ENCODE assay signal across 23 cellular contexts in the genomic region with DNA sequence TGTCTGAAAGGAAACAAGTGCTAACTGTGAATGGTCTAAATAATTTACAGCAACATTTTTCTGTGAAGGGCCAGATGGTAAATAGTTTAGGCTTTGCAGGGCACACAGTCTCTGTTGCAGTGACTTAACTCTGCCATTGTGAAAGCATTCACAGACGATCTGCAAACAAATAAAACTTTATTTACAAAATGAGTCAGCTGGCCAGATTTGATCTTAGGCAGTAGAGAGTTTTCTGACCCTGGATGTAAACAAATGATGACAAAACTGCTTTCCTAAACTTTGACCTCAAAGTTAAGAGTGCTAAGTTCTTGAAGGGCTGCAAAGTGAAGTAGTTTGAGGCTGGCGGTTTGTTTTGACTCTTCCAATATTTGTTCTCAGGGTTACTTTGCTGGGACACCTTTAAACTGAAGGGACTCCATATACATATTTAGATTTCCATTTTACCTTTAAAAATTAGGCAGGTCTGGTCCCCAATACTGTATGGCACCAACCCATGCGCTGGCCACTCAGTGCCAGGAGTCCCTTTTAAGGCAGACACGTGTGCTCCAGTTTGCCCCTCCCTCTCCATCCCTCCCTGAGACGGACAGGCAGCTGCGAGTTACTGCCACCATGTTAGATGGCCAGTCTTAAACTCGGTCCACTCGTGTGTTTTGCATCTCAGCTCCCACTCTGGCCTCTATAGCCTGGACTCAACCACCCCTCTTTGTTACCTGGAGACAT. TPM values are rescaled to one million over a fixed set of nuclear protein-coding genes. Genes with fewer than 3 reads are reported as not detected.
DNase-seq lines count a peak whose midpoint lies in the region; TF ChIP-seq lines count a peak whose summit lies in the region.
"Had no signal": no experiment of that assay in that cellular context is flagged by ENCODE, and none has a peak within 500 bp of the region (broad histone marks: within the 10 kb centered on the region; RNA-seq: fewer than 3 reads in every experiment).

No MANE protein-coding gene starts in this region.

- DNase-seq in NCI-H345 (lab: John Stamatoyannopoulos, UW) (peak; percentile 7), NCI-H345 treated with DMSO at 0.1 percent for 48 hours (lab: John Stamatoyannopoulos, UW; ENCODE audit: unreplicated experiment) (no peak), NCI-H460 (ENCODE audit: extremely low read depth, low read depth) (peak; percentile 19), fibroblast of mammary gland (ENCODE audit: low read depth) (peak; percentile 8), renal cortical epithelial cell (ENCODE audit: low read depth) (peak; percentile 61), islet precursor cell (no peak), KBM-7 (no peak), hypothalamus (lab: John Stamatoyannopoulos, UW) (no peak)
- DNase-seq: 8988T; activated CD4-positive, alpha-beta T cell treated with anti-CD3 and anti-CD28 coated beads, Interleukin-2, amount 10 ng/mL, durations not matched to agents 7 days and 5 days; activated naive CD8-positive, alpha-beta T cell treated with anti-CD3 and anti-CD28 coated beads for 36 hours; BE2C; GDM1; immature natural killer cell; NCI-H1092; NCI-H2081 treated with DMSO at 0.1 percent for 48 hours; NCI-H510A treated with DMSO at 0.1 percent for 48 hours; right cardiac atrium; stimulated activated CD8-positive, alpha-beta memory T cell treated with anti-CD3 and anti-CD28 coated beads, Interleukin-4, amount 100 ng/mL, for 48 hours; SW 1271 had no signal

- no peak for TF ChIP-seq CTCF in fibroblast of mammary gland (conservative IDR thresholded peaks at IDR 0.05; ENCODE audit: control insufficient read depth, insufficient read depth, low read depth, low read length)

- H3K4me3 ChIP-seq in fibroblast of mammary gland (ENCODE audit: control insufficient read depth, low read depth, low read length), result no peak overlapping the region
- H3K4me3 ChIP-seq: coronary artery had no signal

- in situ Hi-C loops in KBM-7 (cut with MboI; ENCODE audit: low pct_unique_long_range_greater_than_20kb, low sequenced_read_pairs), result loop anchor here (25.0 kb wide), 1 partner anchor 276 kb away; a partner anchor contains a TSS

RNA-seq across cellular contexts. Expression of a gene that starts 4.0 kb away (rescaled TPM):
- total RNA-seq in NCI-H460 (2014; rRNA removed; shearing (Covaris generic)), result not detected in 2 replicates
- not detected in 2 replicates for polyA plus RNA-seq in NCI-H460 (2014; cell fraction: nucleus; rRNA removed)
- 0.52 and 1.3 TPM in 2 replicates for total RNA-seq in renal cortical epithelial cell
- total RNA-seq: activated CD4-positive, alpha-beta T cell treated with anti-CD3 and anti-CD28 coated beads, Interleukin-2, amount 10 ng/mL, durations not matched to agents 7 days and 5 days; activated naive CD8-positive, alpha-beta T cell treated with anti-CD3 and anti-CD28 coated beads for 36 hours; activated T-helper 17 cell treated with anti-CD3 and anti-CD28 coated beads, Interleukin-2, amount 50 U/mL, for 72 hours; lung microvascular endothelial cell; right cardiac atrium had no signal
- polyA plus RNA-seq: immature natural killer cell, right cardiac atrium had no signal

Comparison
In these comparisons a context has a peak if more than half of its experiments do, and no peak if none do; other contexts are left out.
1. DNase-seq: peak in NCI-H345 (single experiment), NCI-H460 (single experiment), fibroblast of mammary gland (single experiment) and renal cortical epithelial cell (single experiment); none in NCI-H345 treated with DMSO at 0.1 percent for 48 hours (single experiment), islet precursor cell (single experiment), KBM-7 (single experiment) and hypothalamus (0 of 51).